Comparison of ENCODE assay signal across 25 cellular contexts in the genomic region with DNA sequence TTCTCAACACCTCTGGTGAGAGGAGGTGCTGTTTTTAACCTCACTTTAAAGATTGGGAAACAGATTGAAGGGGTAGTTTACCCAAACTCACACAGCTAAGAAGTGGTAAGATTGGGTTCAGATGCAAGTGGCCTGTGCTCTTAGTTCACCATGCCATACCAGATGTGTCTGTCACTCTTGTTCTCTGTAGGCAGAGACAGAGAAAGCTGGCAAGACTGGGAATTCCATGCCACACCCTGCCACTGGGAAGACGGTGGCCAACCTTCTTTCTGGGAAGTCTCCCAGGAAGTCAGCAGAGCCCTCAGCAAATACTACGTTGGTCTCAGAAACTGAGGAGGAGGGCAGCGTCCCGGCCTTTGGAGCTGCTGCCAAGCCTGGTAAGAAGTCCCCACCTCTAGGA. TPM values are rescaled to one million over a fixed set of nuclear protein-coding genes. Genes with fewer than 3 reads are reported as not detected.
DNase-seq lines count a peak whose midpoint lies in the region; ATAC-seq and TF ChIP-seq lines count a peak whose summit lies in the region.
"Had no signal": no experiment of that assay in that cellular context is flagged by ENCODE, and none has a peak within 500 bp of the region (broad histone marks: within the 10 kb centered on the region; RNA-seq: fewer than 3 reads in every experiment).

No MANE protein-coding gene starts in this region.

- intact Hi-C loops in psoas muscle (cut with DNase I): no loop called here

- no peak for DNase-seq in central memory CD8-positive, alpha-beta T cell (ENCODE audit: low spot score in 2 of 2)
- DNase-seq in myocyte (ENCODE audit: low read depth) (peak; percentile 94), psoas muscle (peak in 1 of 2 donors; percentile 28), GM20000 (ENCODE audit: low spot score) (no peak), NOMO-1 treated with DMSO at 0.1 percent for 48 hours (lab: John Stamatoyannopoulos, UW; ENCODE audit: unreplicated experiment) (no peak), chondrocyte (ENCODE audit: low spot score) (no peak)
- DNase-seq: 8988T; ACHN; AML-193; BE2C; CD4-positive, alpha-beta T cell; CD8-positive, alpha-beta memory T cell; DMS 273 treated with DMSO at 0.1 percent for 48 hours; DMS79; EL; GDM1; GOT3; HFFc6 had no signal

- no peak overlapping the region for H3K9ac ChIP-seq in skeletal muscle tissue (ENCODE audit: low read depth in 1 of 3, low read length in 3 of 3)

- H3K27ac ChIP-seq in psoas muscle: peak overlapping the region; percentile 15
- H3K27ac ChIP-seq in skeletal muscle tissue (ENCODE audit: low read depth, low read length): peak overlapping the region; percentile 45
- H3K27ac ChIP-seq: A549 had no signal

- TF ChIP-seq CTCF in psoas muscle (IDR thresholded peaks at IDR 0.05): no peak
- TF ChIP-seq CTCF in GM20000 (IDR thresholded peaks at IDR 0.05; ENCODE audit: extremely low read depth, missing control alignments): no peak
- no peak for TF ChIP-seq CTCF in chondrocyte (IDR thresholded peaks at IDR 0.05)

- no peak overlapping the region for H3K4me3 ChIP-seq in psoas muscle
- H3K4me3 ChIP-seq in skeletal muscle tissue (ENCODE audit: low read length in 3 of 3): peak overlapping the region in 1 of 3 donors; percentile 7
- H3K4me3 ChIP-seq: A549; BLaER1 treated with 17β-estradiol and CSF1 and Interleukin-3, amounts not matched to agents 10 nM and 100 nM; GM12878; HAP-1 had no signal

- H3K4me1 Mint-ChIP-seq in central memory CD8-positive, alpha-beta T cell: peaks cover 17% of the 10 kb centered on the region
- no peaks in the 10 kb centered on the region for H3K4me1 Mint-ChIP-seq in chondrocyte (ENCODE audit: low read depth)
- H3K4me1 Mint-ChIP-seq: CD14-positive monocyte had no signal

- peak overlapping the region; percentile 80 for H3K27ac Mint-ChIP-seq in central memory CD8-positive, alpha-beta T cell (ENCODE audit: low read depth)
- no peak overlapping the region for H3K27ac Mint-ChIP-seq in chondrocyte (ENCODE audit: unreplicated experiment)
- H3K27ac Mint-ChIP-seq: CD14-positive monocyte; CD4-positive, alpha-beta T cell; HFFc6 had no signal

- ATAC-seq in central memory CD8-positive, alpha-beta T cell (replicated peaks; ENCODE audit: extremely low read depth, poor library complexity, severe bottlenecking): no peak
- ATAC-seq in psoas muscle (peak; percentile 52 to 93 (median 74)), HG02885 (IDR thresholded peaks at IDR 0.05; ENCODE audit: poor library complexity, unreplicated experiment) (no peak)
- ATAC-seq: A549, GM12878 had no signal

- peaks cover 35% of the 10 kb centered on the region for H3K36me3 Mint-ChIP-seq in central memory CD8-positive, alpha-beta T cell (ENCODE audit: insufficient read depth)
- H3K36me3 Mint-ChIP-seq in chondrocyte (ENCODE audit: low read depth): peaks cover 34% of the 10 kb centered on the region

- H3K36me3 ChIP-seq in psoas muscle (ENCODE audit: insufficient read depth in 1 of 2, low read depth in 1 of 2) (peaks cover 8 to 96% of the 10 kb centered on the region in 2 donors), skeletal muscle tissue (ENCODE audit: control insufficient read depth in 3 of 3, insufficient read depth in 3 of 3, low read length in 3 of 3) (peaks cover 61 to 87% (median 78%) of the 10 kb centered on the region in 3 donors)

- no peak overlapping the region for H3K4me3 Mint-ChIP-seq in central memory CD8-positive, alpha-beta T cell
- no peak overlapping the region for H3K4me3 Mint-ChIP-seq in chondrocyte (ENCODE audit: unreplicated experiment)
- H3K4me3 Mint-ChIP-seq: CD14-positive monocyte; CD4-positive, alpha-beta T cell; CD8-positive, alpha-beta memory T cell; HFFc6 had no signal

- no peaks in the 10 kb centered on the region for H3K9me3 Mint-ChIP-seq in central memory CD8-positive, alpha-beta T cell
- H3K9me3 Mint-ChIP-seq in chondrocyte (ENCODE audit: low read depth): no peaks in the 10 kb centered on the region
- H3K9me3 Mint-ChIP-seq: CD14-positive monocyte; CD4-positive, alpha-beta T cell; CD8-positive, alpha-beta memory T cell; HFFc6 had no signal

- H3K4me1 ChIP-seq in psoas muscle (peaks cover 3% of the 10 kb centered on the region), skeletal muscle tissue (ENCODE audit: control insufficient read depth in 3 of 3, insufficient read depth in 3 of 3, low read length in 3 of 3) (peaks cover 7 to 23% (median 9%) of the 10 kb centered on the region in 3 donors)
- H3K4me1 ChIP-seq: A549, BE2C, HAP-1 had no signal

- no peaks in the 10 kb centered on the region for H3K9me3 ChIP-seq in psoas muscle
- no peaks in the 10 kb centered on the region for H3K9me3 ChIP-seq in skeletal muscle tissue (ENCODE audit: control insufficient read depth in 3 of 3, low read length in 3 of 3)
- H3K9me3 ChIP-seq: A549; BE2C; BLaER1 treated with 17β-estradiol and CSF1 and Interleukin-3, amounts not matched to agents 10 nM and 100 nM; HAP-1 had no signal

- 22 to 41% (median 32%) methylated on average over 4 of the region's 4 CpGs for WGBS in psoas muscle, 3 donors

- no peaks in the 10 kb centered on the region for H3K27me3 Mint-ChIP-seq in central memory CD8-positive, alpha-beta T cell
- no peaks in the 10 kb centered on the region for H3K27me3 Mint-ChIP-seq in chondrocyte (ENCODE audit: low read depth)
- H3K27me3 Mint-ChIP-seq: CD4-positive, alpha-beta T cell; CD8-positive, alpha-beta memory T cell had no signal

- H3K27me3 ChIP-seq in psoas muscle (ENCODE audit: insufficient read depth in 3 of 3, low read length in 2 of 3) (no peaks in the 10 kb centered on the region), skeletal muscle tissue (ENCODE audit: control insufficient read depth in 3 of 3, insufficient read depth in 3 of 3, low read length in 3 of 3) (no peaks in the 10 kb centered on the region)
- H3K27me3 ChIP-seq: BE2C; BLaER1 treated with 17β-estradiol and CSF1 and Interleukin-3, amounts not matched to agents 10 nM and 100 nM had no signal

RNA-seq across cellular contexts. Expression of a gene that starts 11.0 kb away (rescaled TPM):
- 24.8 and 33.4 TPM in 2 replicates for total RNA-seq in myocyte
- 15.3 TPM for polyA plus RNA-seq in myocyte (2012)
- 10 to 100 TPM; 22.8 to 26.7 (median 23.6) TPM for total RNA-seq in psoas muscle
- polyA plus RNA-seq in psoas muscle: 10 to 100 TPM; 18.3 to 25.6 (median 24.2) TPM
- 7.3 TPM for total RNA-seq in skeletal muscle tissue
- total RNA-seq in chondrocyte: 19.0 to 24.6 TPM (median 20.8 TPM) in 3 replicates

RNA-seq across cellular contexts. Expression of a gene that starts 44.2 kb away (rescaled TPM):
- total RNA-seq in myocyte (1.3 and 2.9 TPM in 2 replicates), psoas muscle (100 to 1,000 TPM in 3 of 4 donors, 10 to 100 TPM in 1; 72.5 to 299 (median 156) TPM), skeletal muscle tissue (63.2 TPM), chondrocyte (not detected in 3 replicates)
- not detected for polyA plus RNA-seq in myocyte (2012)
- 10 to 100 TPM; 66.5 to 92.0 (median 83.7) TPM for polyA plus RNA-seq in psoas muscle
- polyA plus RNA-seq: A549 had no signal

Comparison
In these comparisons a context has a peak if more than half of its experiments do, and no peak if none do; other contexts are left out.
1. ATAC-seq: peak in psoas muscle (4 of 4); none in central memory CD8-positive, alpha-beta T cell (single experiment) and HG02885 (single experiment).
2. RNA of a gene that starts 44.2 kb away (total RNA-seq): 72.5 to 299 TPM in psoas muscle and 63.2 TPM in skeletal muscle tissue (single experiment); 1.3 to 2.9 TPM in myocyte and not detected in chondrocyte; every median in the first group is over 10 times any median in the second.